Comparison of ENCODE assay signal across 27 cellular contexts in the genomic region with DNA sequence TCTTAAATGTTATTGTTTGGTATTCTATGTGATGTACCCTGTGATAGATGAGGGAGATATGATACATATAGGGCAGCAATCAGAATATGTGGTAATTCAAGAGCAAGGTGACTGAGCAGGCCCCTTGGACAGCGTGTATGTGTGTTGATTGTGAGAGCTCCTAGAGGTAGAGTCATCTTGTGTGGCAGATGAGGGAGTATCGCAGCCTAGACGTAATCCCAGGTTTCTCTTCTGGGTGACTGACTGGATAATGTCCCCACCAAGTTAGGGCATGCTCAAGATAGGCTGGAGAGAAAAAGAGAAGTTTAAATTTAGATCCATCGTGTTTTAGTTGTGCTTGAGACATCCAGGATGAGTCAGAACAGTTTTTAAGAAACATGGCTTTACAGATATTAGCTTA.
"Had no signal": no experiment of that assay in that cellular context is flagged by ENCODE, and none has a peak within 500 bp of the region (broad histone marks: within the 10 kb centered on the region; RNA-seq: fewer than 3 reads in every experiment).

No MANE protein-coding gene starts in this region.

- H3K27ac ChIP-seq: epithelial cell of prostate, left lung, skin epidermis had no signal

- H3K36me3 Mint-ChIP-seq: activated CD4-positive, alpha-beta memory T cell treated with anti-CD3 and anti-CD28 coated beads for 36 hours; activated CD8-positive, alpha-beta memory T cell treated with anti-CD3 and anti-CD28 coated beads, Interleukin-2, amount 10 ng/mL, durations not matched to agents 7 days and 5 days; activated naive CD8-positive, alpha-beta T cell treated with anti-CD3 and anti-CD28 coated beads for 36 hours; memory B cell; naive B cell; type B pancreatic cell had no signal

- H3K27ac Mint-ChIP-seq: activated B cell treated with CpG ODN at 0.5 μM for 24 hours; activated CD4-positive, alpha-beta memory T cell treated with anti-CD3 and anti-CD28 coated beads for 36 hours; activated CD8-positive, alpha-beta memory T cell treated with anti-CD3 and anti-CD28 coated beads, Interleukin-2, amount 10 ng/mL, durations not matched to agents 7 days and 5 days; activated naive CD8-positive, alpha-beta T cell treated with anti-CD3 and anti-CD28 coated beads for 36 hours; activated T-helper 17 cell treated with anti-CD3 and anti-CD28 coated beads, Interleukin-2, amount 50 U/mL, for 72 hours; memory B cell; naive B cell; progenitor cell of endocrine pancreas; stimulated activated naive CD8-positive, alpha-beta T cell treated with anti-CD3 and anti-CD28 coated beads, Interleukin-15, Interleukin-2, amounts not matched to agents 100 ng/mL and 50 ng/mL, for 24 hours; T-helper 2 cell treated with Interferon-gamma antibody and Interleukin-4, amounts not matched to agents 5 μg/mL and 100 μg/mL, for 36 hours; type B pancreatic cell had no signal

- H3K4me3 Mint-ChIP-seq: activated B cell treated with CpG ODN at 0.5 μM for 24 hours; activated CD4-positive, alpha-beta memory T cell treated with anti-CD3 and anti-CD28 coated beads for 36 hours; activated CD8-positive, alpha-beta memory T cell treated with anti-CD3 and anti-CD28 coated beads, Interleukin-2, amount 10 ng/mL, durations not matched to agents 7 days and 5 days; activated naive CD8-positive, alpha-beta T cell treated with anti-CD3 and anti-CD28 coated beads for 36 hours; activated T-helper 17 cell treated with anti-CD3 and anti-CD28 coated beads, Interleukin-2, amount 50 U/mL, for 72 hours; memory B cell; naive B cell; neural crest cell; stimulated activated naive CD8-positive, alpha-beta T cell treated with anti-CD3 and anti-CD28 coated beads, Interleukin-15, Interleukin-2, amounts not matched to agents 100 ng/mL and 50 ng/mL, for 24 hours; T-helper 2 cell treated with Interferon-gamma antibody and Interleukin-4, amounts not matched to agents 5 μg/mL and 100 μg/mL, for 36 hours; type B pancreatic cell had no signal

- FAIRE-seq: colon, frontal cortex had no signal

- H3K36me3 ChIP-seq: left lung had no signal

- H3K4me1 Mint-ChIP-seq: activated B cell treated with CpG ODN at 0.5 μM for 24 hours; activated CD8-positive, alpha-beta memory T cell treated with anti-CD3 and anti-CD28 coated beads, Interleukin-2, amount 10 ng/mL, durations not matched to agents 7 days and 5 days; activated naive CD8-positive, alpha-beta T cell treated with anti-CD3 and anti-CD28 coated beads for 36 hours; activated T-helper 17 cell treated with anti-CD3 and anti-CD28 coated beads, Interleukin-2, amount 50 U/mL, for 72 hours; memory B cell; naive B cell; neural crest cell had no signal

- H3K9me3 Mint-ChIP-seq: activated B cell treated with CpG ODN at 0.5 μM for 24 hours; activated CD4-positive, alpha-beta memory T cell treated with anti-CD3 and anti-CD28 coated beads for 36 hours; neural crest cell; stimulated activated naive CD8-positive, alpha-beta T cell treated with anti-CD3 and anti-CD28 coated beads, Interleukin-15, Interleukin-2, amounts not matched to agents 100 ng/mL and 50 ng/mL, for 24 hours; T-helper 2 cell treated with Interferon-gamma antibody and Interleukin-4, amounts not matched to agents 5 μg/mL and 100 μg/mL, for 36 hours; type B pancreatic cell had no signal

- H3K4me3 ChIP-seq: dorsolateral prefrontal cortex, left lung, mucosa of descending colon, skin epidermis had no signal

- H3K4me1 ChIP-seq: left lung had no signal

- H3K27me3 Mint-ChIP-seq: activated B cell treated with CpG ODN at 0.5 μM for 24 hours; activated CD4-positive, alpha-beta memory T cell treated with anti-CD3 and anti-CD28 coated beads for 36 hours; activated CD8-positive, alpha-beta memory T cell treated with anti-CD3 and anti-CD28 coated beads, Interleukin-2, amount 10 ng/mL, durations not matched to agents 7 days and 5 days; activated naive CD8-positive, alpha-beta T cell treated with anti-CD3 and anti-CD28 coated beads for 36 hours; activated T-helper 17 cell treated with anti-CD3 and anti-CD28 coated beads, Interleukin-2, amount 50 U/mL, for 72 hours; memory B cell; naive B cell; progenitor cell of endocrine pancreas; stimulated activated naive CD8-positive, alpha-beta T cell treated with anti-CD3 and anti-CD28 coated beads, Interleukin-15, Interleukin-2, amounts not matched to agents 100 ng/mL and 50 ng/mL, for 24 hours; type B pancreatic cell had no signal

- DNase-seq: activated B cell treated with CpG ODN at 0.5 μM for 24 hours; activated CD4-positive, alpha-beta memory T cell treated with anti-CD3 and anti-CD28 coated beads for 36 hours; activated CD4-positive, alpha-beta T cell treated with anti-CD3 and anti-CD28 coated beads for 4 hours; activated CD8-positive, alpha-beta memory T cell treated with anti-CD3 and anti-CD28 coated beads, Interleukin-2, amount 10 ng/mL, durations not matched to agents 7 days and 5 days; activated naive CD4-positive, alpha-beta T cell; activated naive CD8-positive, alpha-beta T cell treated with anti-CD3 and anti-CD28 coated beads for 36 hours; amygdala; central memory CD4-positive, alpha-beta T cell; dorsolateral prefrontal cortex; kidney; left lung; mucosa of descending colon; naive B cell; right cardiac atrium; stimulated activated CD4-positive, alpha-beta T cell treated with anti-CD3 and anti-CD28 coated beads, Interleukin-15, amount 100 ng/mL, for 24 hours; stimulated activated CD4-positive, alpha-beta T cell treated with anti-CD3 and anti-CD28 coated beads, Interleukin-2, amount 100 ng/mL, for 48 hours had no signal

- ATAC-seq: activated CD8-positive, alpha-beta memory T cell treated with anti-CD3 and anti-CD28 coated beads, Interleukin-2, amount 10 ng/mL, durations not matched to agents 7 days and 5 days; activated T-helper 17 cell treated with anti-CD3 and anti-CD28 coated beads, Interleukin-2, amount 50 U/mL, for 72 hours; left lung; mucosa of descending colon had no signal

- H3K9me3 ChIP-seq: left lung, mucosa of descending colon had no signal

- H3K27me3 ChIP-seq: dorsolateral prefrontal cortex, left lung had no signal
